8 cellular contexts compared by ENCODE assay signal in the genomic region with DNA sequence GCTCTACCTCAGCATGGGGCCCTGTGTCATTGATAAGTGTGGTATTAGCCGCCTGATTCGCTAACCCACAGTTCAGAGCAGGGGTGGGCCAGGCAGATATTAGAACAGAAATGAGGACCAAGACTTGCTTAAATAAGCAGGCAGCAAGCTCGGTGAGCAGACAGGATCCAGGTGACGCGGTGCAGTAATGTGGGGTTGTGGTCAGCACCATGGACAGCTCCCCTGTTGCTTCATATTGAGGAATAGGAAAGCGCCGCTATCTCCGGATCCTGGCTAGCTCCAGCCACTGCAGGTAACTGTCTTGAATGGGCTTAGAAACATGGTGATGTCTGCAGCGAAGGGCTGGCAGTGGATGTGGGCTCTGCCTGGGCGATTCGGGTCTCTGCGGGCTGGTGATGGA.
A peak's percentile ranks its signal among the peaks of the same experiment; 100 is the strongest.
DNase-seq lines count a peak whose midpoint lies in the region; ATAC-seq and TF ChIP-seq lines count a peak whose summit lies in the region.

No MANE protein-coding gene starts in this region.

- no peak for TF ChIP-seq CTCF in GM13976 (IDR thresholded peaks at IDR 0.05; ENCODE audit: borderline replicate concordance, control extremely low read depth, extremely low read depth, insufficient read depth, missing control alignments)

- in situ Hi-C loops in GM13976 (cut with MboI; ENCODE audit: low sequenced_read_pairs, unreplicated experiment) = no loop called here

- ATAC-seq in HG03139 (IDR thresholded peaks at IDR 0.05; ENCODE audit: unreplicated experiment) (no peak), HG03469 (IDR thresholded peaks at IDR 0.05; ENCODE audit: unreplicated experiment) (no peak)

- DNase-seq in GM13976 (ENCODE audit: low spot score) (peak; percentile 48), OCI-M2 (lab: John Stamatoyannopoulos, UW; ENCODE audit: unreplicated experiment) (peak; percentile 2), amniotic stem cell (lab: John Stamatoyannopoulos, UW) (peak; percentile 50), iris pigment epithelial cell (ENCODE audit: low read depth) (peak; percentile 29), NCI-H1105 treated with DMSO at 0.1 percent for 48 hours (lab: John Stamatoyannopoulos, UW) (no peak)
- peak; percentile 7 for DNase-seq in stimulated activated CD8-positive, alpha-beta memory T cell treated with anti-CD3 and anti-CD28 coated beads, Interleukin-12 subunit alpha, Interleukin-12 subunit beta, amount 100 ng/mL, for 1 hour (ENCODE audit: low read depth)
